Comparison of ENCODE assay signal across 9 cellular contexts in the genomic region with DNA sequence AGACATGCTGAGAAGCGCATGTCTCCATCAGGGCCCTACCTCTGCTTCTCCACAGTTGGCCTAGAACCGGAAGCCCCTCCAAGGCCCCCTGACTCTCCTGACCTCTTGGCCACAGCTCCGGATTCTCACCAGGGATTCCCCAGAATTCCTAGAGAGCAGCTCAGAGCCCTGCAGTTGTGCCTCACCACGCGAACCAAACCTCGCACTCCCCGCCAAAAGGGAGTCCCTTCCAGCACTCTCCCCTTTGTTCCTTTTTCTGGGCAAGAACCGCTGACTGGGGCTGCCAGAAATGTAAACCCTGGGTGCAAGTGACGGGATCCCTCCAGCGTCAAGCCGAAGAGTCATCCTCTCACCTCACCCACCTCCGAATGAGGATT.
A peak's percentile ranks its signal among the peaks of the same experiment; 100 is the strongest.
DNase-seq lines count a peak whose midpoint lies in the region; ATAC-seq lines count a peak whose summit lies in the region.
"Had no signal": no experiment of that assay in that cellular context is flagged by ENCODE, and none has a peak within 500 bp of the region (broad histone marks: within the 10 kb centered on the region; RNA-seq: fewer than 3 reads in every experiment).

No MANE protein-coding gene starts in this region.

- DNase-seq in T-helper 1 cell (no peak), left kidney (ENCODE audit: low read depth, low spot score) (peak; percentile 53), superior temporal gyrus (ENCODE audit: extremely low spot score) (peak; percentile 17), ecto neural progenitor cell (ENCODE audit: low spot score) (no peak), NOMO-1 (lab: John Stamatoyannopoulos, UW; ENCODE audit: unreplicated experiment in 2 of 2) (no peak), NCI-H2107 treated with DMSO at 0.1 percent for 48 hours (lab: John Stamatoyannopoulos, UW; ENCODE audit: unreplicated experiment) (no peak)
- no peak for DNase-seq in activated naive CD8-positive, alpha-beta T cell treated with anti-CD3 and anti-CD28 coated beads, Interleukin-2, amount 50 U/mL, for 24 hours
- DNase-seq: NK-92 treated with Interleukin-12 subunit alpha and Interleukin-12 subunit beta, amount 100 ng/mL, for 24 hours had no signal

- peaks cover 44% of the 10 kb centered on the region for H3K27me3 Mint-ChIP-seq in T-helper 1 cell treated with Interleukin-12 subunit alpha and Interleukin-12 subunit beta and Interleukin-4 antibody, amounts not matched to agents 30 μg/mL and 1 μg/mL, for 36 hours (ENCODE audit: low read depth)
- H3K27me3 Mint-ChIP-seq in activated naive CD8-positive, alpha-beta T cell treated with anti-CD3 and anti-CD28 coated beads, Interleukin-2, amount 50 U/mL, for 24 hours: peaks cover 20% of the 10 kb centered on the region

- no peaks in the 10 kb centered on the region for H3K36me3 Mint-ChIP-seq in T-helper 1 cell treated with Interleukin-12 subunit alpha and Interleukin-12 subunit beta and Interleukin-4 antibody, amounts not matched to agents 30 μg/mL and 1 μg/mL, for 36 hours (ENCODE audit: low read depth)
- H3K36me3 Mint-ChIP-seq in activated naive CD8-positive, alpha-beta T cell treated with anti-CD3 and anti-CD28 coated beads, Interleukin-2, amount 50 U/mL, for 24 hours (ENCODE audit: low read depth): no peaks in the 10 kb centered on the region

- no peak for ATAC-seq in activated naive CD8-positive, alpha-beta T cell treated with anti-CD3 and anti-CD28 coated beads, Interleukin-2, amount 50 U/mL, for 24 hours

- no peaks in the 10 kb centered on the region for H3K9me3 Mint-ChIP-seq in T-helper 1 cell treated with Interleukin-12 subunit alpha and Interleukin-12 subunit beta and Interleukin-4 antibody, amounts not matched to agents 30 μg/mL and 1 μg/mL, for 36 hours
- no peaks in the 10 kb centered on the region for H3K9me3 Mint-ChIP-seq in activated naive CD8-positive, alpha-beta T cell treated with anti-CD3 and anti-CD28 coated beads, Interleukin-2, amount 50 U/mL, for 24 hours

- peak overlapping the region; percentile 58 for H3K4me3 Mint-ChIP-seq in T-helper 1 cell treated with Interleukin-12 subunit alpha and Interleukin-12 subunit beta and Interleukin-4 antibody, amounts not matched to agents 30 μg/mL and 1 μg/mL, for 36 hours
- H3K4me3 Mint-ChIP-seq in activated naive CD8-positive, alpha-beta T cell treated with anti-CD3 and anti-CD28 coated beads, Interleukin-2, amount 50 U/mL, for 24 hours: peak overlapping the region; percentile 74

- no peak overlapping the region for H3K27ac Mint-ChIP-seq in T-helper 1 cell treated with Interleukin-12 subunit alpha and Interleukin-12 subunit beta and Interleukin-4 antibody, amounts not matched to agents 30 μg/mL and 1 μg/mL, for 36 hours
- peak overlapping the region; percentile 39 for H3K27ac Mint-ChIP-seq in activated naive CD8-positive, alpha-beta T cell treated with anti-CD3 and anti-CD28 coated beads, Interleukin-2, amount 50 U/mL, for 24 hours

- H3K4me1 Mint-ChIP-seq in T-helper 1 cell treated with Interleukin-12 subunit alpha and Interleukin-12 subunit beta and Interleukin-4 antibody, amounts not matched to agents 30 μg/mL and 1 μg/mL, for 36 hours (ENCODE audit: low read depth): no peaks in the 10 kb centered on the region
- peaks cover 10% of the 10 kb centered on the region for H3K4me1 Mint-ChIP-seq in activated naive CD8-positive, alpha-beta T cell treated with anti-CD3 and anti-CD28 coated beads, Interleukin-2, amount 50 U/mL, for 24 hours

Comparison
In these comparisons a context has a peak if more than half of its experiments do, and no peak if none do; other contexts are left out.
1. DNase-seq: peak in left kidney (single experiment) and superior temporal gyrus (single experiment); none in T-helper 1 cell (0 of 5), activated naive CD8-positive, alpha-beta T cell treated with anti-CD3 and anti-CD28 coated beads, Interleukin-2, amount 50 U/mL, for 24 hours (single experiment), ecto neural progenitor cell (single experiment), NOMO-1 (0 of 2) and NCI-H2107 treated with DMSO at 0.1 percent for 48 hours (single experiment).